8 cellular contexts compared by ENCODE assay signal in genomic region chr17:57986841-57987581, GRCh38. TPM values are rescaled to one million over a fixed set of nuclear protein-coding genes. Genes with fewer than 3 reads are reported as not detected.
A peak's percentile ranks its signal among the peaks of the same experiment; 100 is the strongest.
DNase-seq lines count a peak whose midpoint lies in the region; ATAC-seq and TF ChIP-seq lines count a peak whose summit lies in the region.

No MANE protein-coding gene starts in this region.

- H3K9me3 Mint-ChIP-seq in activated naive CD8-positive, alpha-beta T cell treated with anti-CD3 and anti-CD28 coated beads, Interleukin-2, amount 50 U/mL, for 24 hours = no peaks in the 10 kb centered on the region

- peak overlapping the region; percentile 60 to 92 (median 86) for H3K4me3 ChIP-seq in heart left ventricle
- H3K4me3 ChIP-seq in parathyroid adenoma (ENCODE audit: low read depth, low read length) = peak overlapping the region; percentile 77

- peak; percentile 17 for ATAC-seq in HG02642 (IDR thresholded peaks at IDR 0.05; ENCODE audit: poor library complexity, unreplicated experiment)
- ATAC-seq in activated naive CD8-positive, alpha-beta T cell treated with anti-CD3 and anti-CD28 coated beads, Interleukin-2, amount 50 U/mL, for 24 hours = peak; percentile 56
- ATAC-seq in heart left ventricle = peak; percentile 27 to 63 (median 35)
- no peak for ATAC-seq in GM19328 (IDR thresholded peaks at IDR 0.05; ENCODE audit: unreplicated experiment)
- no peak for ATAC-seq in GM21786 (IDR thresholded peaks at IDR 0.05; ENCODE audit: unreplicated experiment)

- intact Hi-C loops in heart left ventricle (cut with DNase I) = loop anchor here in 8 of 10 donors (2.0 to 10.0 kb wide), 8 partner anchors 32 to 110 kb away; partner anchors contain the start of gene CUEDC1 (in 2 of the 8)

- H3K36me3 ChIP-seq in heart left ventricle (peaks cover 0 to 27% (median 7%) of the 10 kb centered on the region in 9 donors), parathyroid adenoma (ENCODE audit: control insufficient read depth, insufficient read depth, low read length) (no peaks in the 10 kb centered on the region)

- H3K27me3 Mint-ChIP-seq in activated naive CD8-positive, alpha-beta T cell treated with anti-CD3 and anti-CD28 coated beads, Interleukin-2, amount 50 U/mL, for 24 hours = no peaks in the 10 kb centered on the region

- no peaks in the 10 kb centered on the region for H3K9me3 ChIP-seq in heart left ventricle
- no peaks in the 10 kb centered on the region for H3K9me3 ChIP-seq in parathyroid adenoma (ENCODE audit: control insufficient read depth, low read length)

- peak overlapping the region; percentile 97 for H3K4me2 ChIP-seq in parathyroid adenoma (ENCODE audit: low read length)

- peaks cover 28% of the 10 kb centered on the region for H3K79me2 ChIP-seq in parathyroid adenoma

- TF ChIP-seq CTCF in heart left ventricle (IDR thresholded peaks at IDR 0.05) (no peak), parathyroid adenoma (IDR thresholded peaks at IDR 0.05) (no peak)

- peak overlapping the region; percentile 85 for H3K27ac Mint-ChIP-seq in activated naive CD8-positive, alpha-beta T cell treated with anti-CD3 and anti-CD28 coated beads, Interleukin-2, amount 50 U/mL, for 24 hours

- H3K27ac ChIP-seq in heart left ventricle (peak overlapping the region; percentile 91 to 99 (median 97)), parathyroid adenoma (peak overlapping the region; percentile 80)

- H3K4me3 Mint-ChIP-seq in activated naive CD8-positive, alpha-beta T cell treated with anti-CD3 and anti-CD28 coated beads, Interleukin-2, amount 50 U/mL, for 24 hours = peak overlapping the region; percentile 88

- no peak for TF ChIP-seq POLR2A in heart left ventricle (IDR thresholded peaks at IDR 0.05)

- H3K4me1 Mint-ChIP-seq in activated naive CD8-positive, alpha-beta T cell treated with anti-CD3 and anti-CD28 coated beads, Interleukin-2, amount 50 U/mL, for 24 hours = peaks cover 60% of the 10 kb centered on the region

- peak overlapping the region; percentile 71 for H2AFZ ChIP-seq in parathyroid adenoma

- WGBS in heart left ventricle, 4 donors = 0 to 1% (median 1%) methylated on average over 38 of the region's 38 CpGs

- peaks cover 11% of the 10 kb centered on the region for H3K36me3 Mint-ChIP-seq in activated naive CD8-positive, alpha-beta T cell treated with anti-CD3 and anti-CD28 coated beads, Interleukin-2, amount 50 U/mL, for 24 hours (ENCODE audit: low read depth)

- H3K4me1 ChIP-seq in heart left ventricle = peaks cover 0 to 80% (median 58%) of the 10 kb centered on the region in 12 donors
- peaks cover 12% of the 10 kb centered on the region for H3K4me1 ChIP-seq in parathyroid adenoma

- H3K9ac ChIP-seq in parathyroid adenoma = peak overlapping the region; percentile 56

- peak; percentile 78 for DNase-seq in ELF-1 (ENCODE audit: low read depth, low spot score)
- peak; percentile 84 for DNase-seq in RKO (ENCODE audit: low spot score)
- peak; percentile 58 for DNase-seq in activated naive CD8-positive, alpha-beta T cell treated with anti-CD3 and anti-CD28 coated beads, Interleukin-2, amount 50 U/mL, for 24 hours
- DNase-seq in heart left ventricle = peak in 4 of 5 donors; percentile 50 to 64 (median 56)

- H3K27me3 ChIP-seq in heart left ventricle = no peaks in the 10 kb centered on the region
- H3K27me3 ChIP-seq in parathyroid adenoma (ENCODE audit: control insufficient read depth, insufficient read depth, low read length) = no peaks in the 10 kb centered on the region

RNA-seq across cellular contexts. Expression of gene VEZF1, which starts 1.0 kb away (rescaled TPM):
- total RNA-seq in heart left ventricle = 10 to 100 TPM; 58.9 to 85.6 (median 62.6) TPM
- 10 to 100 TPM; 18.2 to 46.4 TPM for polyA plus RNA-seq in heart left ventricle

RNA-seq across cellular contexts. Expression of gene SRSF1, which starts 20.0 kb away (rescaled TPM):
- 100 to 1,000 TPM in 4 of 9 donors, 10 to 100 TPM in 5; 80.8 to 114 (median 99.7) TPM for total RNA-seq in heart left ventricle
- 100 to 1,000 TPM in 1 of 2 donors, 10 to 100 TPM in 1; 48.2 to 129 TPM for polyA plus RNA-seq in heart left ventricle

RNA-seq across cellular contexts. Expression of gene CUEDC1, which starts 31.8 kb away (rescaled TPM):
- total RNA-seq in heart left ventricle = 10 to 100 TPM; 37.6 to 68.5 (median 42.8) TPM
- polyA plus RNA-seq in heart left ventricle = 10 to 100 TPM; 29.6 to 39.9 TPM

Comparison
In these comparisons a context has a peak if more than half of its experiments do, and no peak if none do; other contexts are left out.
1. ATAC-seq: peak in HG02642 (single experiment), activated naive CD8-positive, alpha-beta T cell treated with anti-CD3 and anti-CD28 coated beads, Interleukin-2, amount 50 U/mL, for 24 hours (single experiment) and heart left ventricle (4 of 4); none in GM19328 (single experiment) and GM21786 (single experiment).
2. Peak in every context shown above with its lines, with median percentiles within 50 percentile points of each other: DNase-seq.